ENCODE assay signal across 8 cellular contexts in genomic region chr12:93742086-93742934, GRCh38.
DNase-seq lines count a peak whose midpoint lies in the region; ATAC-seq and TF ChIP-seq lines count a peak whose summit lies in the region.

No MANE protein-coding gene starts in this region.

- H3K9ac ChIP-seq in OCI-LY1 (ENCODE audit: low read length): no peak overlapping the region

- H3K27ac ChIP-seq in OCI-LY1 (ENCODE audit: low read depth, low read length, poor library complexity, severe bottlenecking) (no peak overlapping the region), muscle layer of duodenum (ENCODE audit: low read length) (peak overlapping the region; percentile 92)

- H3K27ac Mint-ChIP-seq in CD14-positive monocyte: peak overlapping the region in 6 of 7 donors; percentile 61 to 76 (median 66)
- H3K27ac Mint-ChIP-seq in stimulated activated effector memory CD8-positive, alpha-beta T cell treated with anti-CD3 and anti-CD28 coated beads, Interleukin-12 subunit alpha, Interleukin-12 subunit beta, amount 100 ng/mL, for 72 hours: peak overlapping the region; percentile 95

- ATAC-seq in GM19395 (IDR thresholded peaks at IDR 0.05; ENCODE audit: unreplicated experiment) (peak; percentile 87), HG03521 (IDR thresholded peaks at IDR 0.05; ENCODE audit: unreplicated experiment) (peak; percentile 90)
- ATAC-seq in stimulated activated effector memory CD8-positive, alpha-beta T cell treated with anti-CD3 and anti-CD28 coated beads, Interleukin-12 subunit alpha, Interleukin-12 subunit beta, amount 100 ng/mL, for 72 hours: peak; percentile 98

- H3K27me3 ChIP-seq in OCI-LY1 (ENCODE audit: insufficient read depth, low read length): no peaks in the 10 kb centered on the region; the same call in 1 of the 2 replicates
- H3K27me3 ChIP-seq in muscle layer of duodenum (ENCODE audit: low read depth, low read length): no peaks in the 10 kb centered on the region

- no peaks in the 10 kb centered on the region for H3K79me2 ChIP-seq in OCI-LY1 (ENCODE audit: insufficient read depth, low read length)

- H3K9me2 ChIP-seq in OCI-LY1 (ENCODE audit: low read depth, low read length): no peaks in the 10 kb centered on the region

- H3F3A ChIP-seq in OCI-LY1 (ENCODE audit: insufficient read depth, low read length): no peaks in the 10 kb centered on the region

- no peaks in the 10 kb centered on the region for H3K9me3 ChIP-seq in OCI-LY1 (ENCODE audit: low read length)
- no peaks in the 10 kb centered on the region for H3K9me3 ChIP-seq in muscle layer of duodenum (ENCODE audit: control insufficient read depth in 1 of 2, low read length in 2 of 2)

- H3K27me3 Mint-ChIP-seq in CD14-positive monocyte (ENCODE audit: low read depth in 3 of 3): peaks cover 2 to 15% (median 5%) of the 10 kb centered on the region in 3 donors

- H3K36me3 Mint-ChIP-seq in CD14-positive monocyte: peaks cover 0 to 5% of the 10 kb centered on the region in 2 donors
- H3K36me3 Mint-ChIP-seq in stimulated activated effector memory CD8-positive, alpha-beta T cell treated with anti-CD3 and anti-CD28 coated beads, Interleukin-12 subunit alpha, Interleukin-12 subunit beta, amount 100 ng/mL, for 72 hours: no peaks in the 10 kb centered on the region

- intact Hi-C loops in CD14-positive monocyte (cut with micrococcal nuclease): loop anchor here (5.0 to 10.0 kb wide), 3 partner anchors 65 to 168 kb away; partner anchors contain the start of genes CRADD (in 2 of the 2) and SOCS2 (in 1 of the 2)

- H3K4me1 Mint-ChIP-seq in CD14-positive monocyte: peaks cover 38% of the 10 kb centered on the region
- peaks cover 32% of the 10 kb centered on the region for H3K4me1 Mint-ChIP-seq in stimulated activated effector memory CD8-positive, alpha-beta T cell treated with anti-CD3 and anti-CD28 coated beads, Interleukin-12 subunit alpha, Interleukin-12 subunit beta, amount 100 ng/mL, for 72 hours

- H3K4me3 ChIP-seq in OCI-LY1 (ENCODE audit: low read depth, low read length, poor library complexity, severe bottlenecking) (peak overlapping the region; percentile 5), muscle layer of duodenum (ENCODE audit: low read depth in 1 of 2, low read length in 2 of 2) (peak overlapping the region; percentile 73 to 90)

- no peak for TF ChIP-seq CTCF in CD14-positive monocyte (IDR thresholded peaks at IDR 0.05)
- TF ChIP-seq CTCF in OCI-LY1 (IDR thresholded peaks at IDR 0.05; ENCODE audit: low read length): peak; percentile 31

- H3K4me3 Mint-ChIP-seq in CD14-positive monocyte: peak overlapping the region; percentile 96 to 99
- peak overlapping the region; percentile 79 for H3K4me3 Mint-ChIP-seq in stimulated activated effector memory CD8-positive, alpha-beta T cell treated with anti-CD3 and anti-CD28 coated beads, Interleukin-12 subunit alpha, Interleukin-12 subunit beta, amount 100 ng/mL, for 72 hours

- no peak overlapping the region for H2AFZ ChIP-seq in OCI-LY1 (ENCODE audit: low read length)

- H3K4me2 ChIP-seq in OCI-LY1 (ENCODE audit: low read length): peak overlapping the region; percentile 38; the same call in 1 of the 2 replicates

- H4K20me1 ChIP-seq in OCI-LY1 (ENCODE audit: insufficient read depth, low read length): peaks cover 6% of the 10 kb centered on the region; the same call in 1 of the 2 replicates

- H3K36me3 ChIP-seq in OCI-LY1 (ENCODE audit: insufficient read depth, low read length) (no peaks in the 10 kb centered on the region), muscle layer of duodenum (ENCODE audit: control insufficient read depth in 1 of 2, insufficient read depth in 2 of 2, low read length in 2 of 2) (no peaks in the 10 kb centered on the region)

- no peak for DNase-seq in CD14-positive monocyte (ENCODE audit: low spot score)
- peak; percentile 30 for DNase-seq in activated T-helper 1 cell treated with Interleukin-2 at 50 U/mL for 16 hours (ENCODE audit: low read depth)
- peak; percentile 82 for DNase-seq in fibroblast of gingiva (ENCODE audit: low read depth)
- DNase-seq in stimulated activated effector memory CD8-positive, alpha-beta T cell treated with anti-CD3 and anti-CD28 coated beads, Interleukin-12 subunit alpha, Interleukin-12 subunit beta, amount 100 ng/mL, for 72 hours (ENCODE audit: low spot score in 2 of 2): peak; percentile 51 to 80

- H3K9me3 Mint-ChIP-seq in CD14-positive monocyte: peaks cover 0 to 2% (median 0%) of the 10 kb centered on the region in 7 donors
- no peaks in the 10 kb centered on the region for H3K9me3 Mint-ChIP-seq in stimulated activated effector memory CD8-positive, alpha-beta T cell treated with anti-CD3 and anti-CD28 coated beads, Interleukin-12 subunit alpha, Interleukin-12 subunit beta, amount 100 ng/mL, for 72 hours

- H3K4me1 ChIP-seq in OCI-LY1 (ENCODE audit: insufficient read depth, low read length, severe bottlenecking) (peaks cover 9% of the 10 kb centered on the region), muscle layer of duodenum (ENCODE audit: control insufficient read depth in 1 of 2, insufficient read depth in 2 of 2, low read length in 2 of 2) (peaks cover 13 to 16% of the 10 kb centered on the region in 2 donors)
